In the genomic region with DNA sequence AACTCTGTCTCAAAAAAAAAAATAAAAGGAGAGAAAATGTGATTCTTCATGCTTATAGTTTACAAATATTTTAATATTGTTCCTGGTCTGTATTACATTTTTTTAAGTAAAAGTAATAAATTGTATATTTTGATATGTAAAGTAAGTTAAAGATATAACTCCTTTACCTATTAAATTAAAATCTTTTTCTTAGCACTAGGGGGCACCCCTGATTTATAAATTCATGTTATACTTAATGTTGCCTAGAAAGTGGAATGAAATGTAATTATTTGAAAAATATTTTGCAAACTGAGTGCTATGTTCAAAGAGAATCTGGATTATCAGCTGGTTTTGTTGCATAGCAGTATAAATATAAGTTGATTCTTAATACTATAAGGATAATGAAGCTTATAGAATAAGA, we compare ENCODE assay signal across 8 cellular contexts. TPM values are rescaled to one million over a fixed set of nuclear protein-coding genes. Genes with fewer than 3 reads are reported as not detected.
DNase-seq lines count a peak whose midpoint lies in the region; ATAC-seq and FAIRE-seq lines count a peak whose summit lies in the region.

No MANE protein-coding gene starts in this region.

- intact Hi-C loops in activated CD4-positive, alpha-beta T cell treated with anti-CD3 and anti-CD28 coated beads, Interleukin-2, amount 10 ng/mL, durations not matched to agents 24 days and 14 days (cut with micrococcal nuclease): loop anchor here (5.0 kb wide), 1 partner anchor 593 kb away; a partner anchor contains a TSS

- no peak overlapping the region for H3K4me3 Mint-ChIP-seq in activated CD4-positive, alpha-beta T cell treated with anti-CD3 and anti-CD28 coated beads, Interleukin-2, amount 10 ng/mL, durations not matched to agents 24 days and 14 days

- H3K27ac Mint-ChIP-seq in activated CD4-positive, alpha-beta T cell treated with anti-CD3 and anti-CD28 coated beads, Interleukin-2, amount 10 ng/mL, durations not matched to agents 24 days and 14 days: no peak overlapping the region

- ATAC-seq in GM21717 (IDR thresholded peaks at IDR 0.05; ENCODE audit: unreplicated experiment) (no peak), GM18511 (IDR thresholded peaks at IDR 0.05; ENCODE audit: unreplicated experiment) (no peak)

- peak; percentile 4 for DNase-seq in HS-27A (ENCODE audit: low read depth)
- DNase-seq in RPMI7951 (ENCODE audit: low read depth): peak; percentile 31
- DNase-seq in globus pallidus (ENCODE audit: low spot score): peak; percentile 22
- DNase-seq in H4 (ENCODE audit: low spot score): no peak
- DNase-seq in activated CD4-positive, alpha-beta T cell treated with anti-CD3 and anti-CD28 coated beads, Interleukin-2, amount 10 ng/mL, durations not matched to agents 24 days and 14 days: no peak

- peak; percentile 98 for FAIRE-seq in A204.1 (lab: Jason Lieb, UNC)

- H3K9me3 Mint-ChIP-seq in activated CD4-positive, alpha-beta T cell treated with anti-CD3 and anti-CD28 coated beads, Interleukin-2, amount 10 ng/mL, durations not matched to agents 24 days and 14 days: no peaks in the 10 kb centered on the region

- peaks cover 3% of the 10 kb centered on the region for H3K36me3 Mint-ChIP-seq in activated CD4-positive, alpha-beta T cell treated with anti-CD3 and anti-CD28 coated beads, Interleukin-2, amount 10 ng/mL, durations not matched to agents 24 days and 14 days (ENCODE audit: low read depth)

- no peaks in the 10 kb centered on the region for H3K4me1 Mint-ChIP-seq in activated CD4-positive, alpha-beta T cell treated with anti-CD3 and anti-CD28 coated beads, Interleukin-2, amount 10 ng/mL, durations not matched to agents 24 days and 14 days

- no peaks in the 10 kb centered on the region for H3K27me3 Mint-ChIP-seq in activated CD4-positive, alpha-beta T cell treated with anti-CD3 and anti-CD28 coated beads, Interleukin-2, amount 10 ng/mL, durations not matched to agents 24 days and 14 days

RNA-seq across cellular contexts. Expression of a gene that starts 49.2 kb away (rescaled TPM):
- total RNA-seq in RPMI7951 (2014; rRNA removed; shearing (Covaris generic)): 9.2 and 18.1 TPM in 2 replicates
- 3.5 and 9.5 TPM in 2 replicates for total RNA-seq in H4 (2014; rRNA removed; shearing (Covaris generic))
- total RNA-seq in activated CD4-positive, alpha-beta T cell treated with anti-CD3 and anti-CD28 coated beads, Interleukin-2, amount 10 ng/mL, durations not matched to agents 24 days and 14 days: 2.0 and 2.6 TPM in 2 replicates

Comparison
In these comparisons a context has a peak if more than half of its experiments do, and no peak if none do; other contexts are left out.
1. DNase-seq: peak in HS-27A (single experiment), RPMI7951 (single experiment) and globus pallidus (single experiment); none in H4 (single experiment) and activated CD4-positive, alpha-beta T cell treated with anti-CD3 and anti-CD28 coated beads, Interleukin-2, amount 10 ng/mL, durations not matched to agents 24 days and 14 days (single experiment).